In the genomic region with DNA sequence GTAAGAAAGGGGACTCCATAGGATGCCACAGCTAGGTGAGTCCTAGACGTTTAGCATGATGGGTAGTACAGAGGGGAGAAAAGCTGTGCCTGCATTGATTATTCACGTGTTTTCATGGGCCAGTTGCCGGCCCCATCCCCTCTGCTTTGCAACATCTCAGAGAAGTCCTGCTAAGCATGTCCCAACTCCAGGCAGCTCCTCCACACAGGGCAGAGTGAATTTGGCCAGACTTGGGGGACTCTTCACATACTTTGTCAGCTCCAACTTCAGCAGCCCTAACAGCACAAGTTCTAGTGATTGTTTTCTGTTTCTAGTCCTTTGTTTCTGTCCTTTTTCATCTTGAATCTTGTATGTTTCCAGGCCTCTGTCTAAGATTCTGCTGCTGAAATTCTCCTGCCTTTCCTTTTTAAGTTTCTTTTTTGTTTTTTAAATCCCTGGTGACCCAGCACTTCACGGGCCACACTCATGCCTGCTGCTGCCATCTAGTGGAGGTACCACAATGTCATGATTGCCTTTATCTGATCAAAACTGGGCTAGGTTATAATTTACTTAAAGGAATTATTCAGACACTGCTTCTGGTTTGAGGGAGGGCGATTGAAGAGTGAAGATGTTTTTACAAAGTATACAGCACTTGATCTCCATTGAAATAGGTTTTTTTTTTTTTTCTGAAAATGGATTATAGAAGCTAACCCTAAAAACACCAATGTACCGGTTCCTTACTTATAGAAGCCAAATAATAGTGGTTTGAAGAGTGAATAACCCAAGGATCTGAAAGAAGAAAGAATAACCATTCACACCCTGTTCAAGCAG, we compare ENCODE assay signal across 8 cellular contexts.
DNase-seq lines count a peak whose midpoint lies in the region; ATAC-seq and TF ChIP-seq lines count a peak whose summit lies in the region.

No MANE protein-coding gene starts in this region.

- no peaks in the 10 kb centered on the region for H3K27me3 ChIP-seq in heart right ventricle

- TF ChIP-seq CTCF in heart right ventricle (IDR thresholded peaks at IDR 0.05) = peak; percentile 61 to 81 (median 75)

- no peaks in the 10 kb centered on the region for H3K36me3 ChIP-seq in heart right ventricle

- H3K4me1 ChIP-seq in heart right ventricle = peaks cover 0 to 52% (median 20%) of the 10 kb centered on the region in 9 donors

- H3K9me3 Mint-ChIP-seq in activated naive CD4-positive, alpha-beta T cell treated with anti-CD3 and anti-CD28 coated beads, Interleukin-2, amount 10 ng/mL, durations not matched to agents 7 days and 5 days = no peaks in the 10 kb centered on the region

- peak overlapping the region in 1 of 10 donors; percentile 8 for H3K4me3 ChIP-seq in heart right ventricle

- peak overlapping the region; percentile 19 to 87 (median 72) for H3K27ac ChIP-seq in heart right ventricle

- CTCF ChIA-PET in activated naive CD4-positive, alpha-beta T cell treated with anti-CD3 and anti-CD28 coated beads, Interleukin-2, amount 10 ng/mL, durations not matched to agents 7 days and 5 days (lab: Charles Lee) = interaction anchor here (1.1 to 1.6 kb wide), 4 partner anchors 17 to 855 kb away, joined by 3 to 8 read pairs (median 4); no protein-coding TSS in a partner anchor

- WGBS in heart right ventricle, 2 donors = 57 to 61% methylated on average over 6 of the region's 6 CpGs

- H3K36me3 Mint-ChIP-seq in activated naive CD4-positive, alpha-beta T cell treated with anti-CD3 and anti-CD28 coated beads, Interleukin-2, amount 10 ng/mL, durations not matched to agents 7 days and 5 days = no peaks in the 10 kb centered on the region

- no peak overlapping the region for H3K27ac Mint-ChIP-seq in activated naive CD4-positive, alpha-beta T cell treated with anti-CD3 and anti-CD28 coated beads, Interleukin-2, amount 10 ng/mL, durations not matched to agents 7 days and 5 days

- no peaks in the 10 kb centered on the region for H3K27me3 Mint-ChIP-seq in activated naive CD4-positive, alpha-beta T cell treated with anti-CD3 and anti-CD28 coated beads, Interleukin-2, amount 10 ng/mL, durations not matched to agents 7 days and 5 days

- no peaks in the 10 kb centered on the region for H3K4me1 Mint-ChIP-seq in activated naive CD4-positive, alpha-beta T cell treated with anti-CD3 and anti-CD28 coated beads, Interleukin-2, amount 10 ng/mL, durations not matched to agents 7 days and 5 days

- intact Hi-C loops in heart right ventricle (cut with DNase I) = loop anchor here in 7 of 10 donors (2.0 to 10.0 kb wide), 10 partner anchors 34 to 542 kb away; partner anchors contain the start of gene PRKG1 (in 5 of the 7)

- H3K4me3 Mint-ChIP-seq in activated naive CD4-positive, alpha-beta T cell treated with anti-CD3 and anti-CD28 coated beads, Interleukin-2, amount 10 ng/mL, durations not matched to agents 7 days and 5 days = no peak overlapping the region

- peak; percentile 53 to 82 (median 66) for ATAC-seq in heart right ventricle

- DNase-seq in activated T-cell treated with anti-CD3 and anti-CD28 coated beads, Interleukin-2, amount 50 U/mL, for 48 hours = peak; percentile 28
- DNase-seq in activated T-cell treated with anti-CD3 and anti-CD28 coated beads for 4 hours = no peak
- DNase-seq in GOT3 (lab: John Stamatoyannopoulos, UW) = peak; percentile 6
- peak; percentile 53 for DNase-seq in M059J (ENCODE audit: low read depth)
- peak; percentile 39 for DNase-seq in activated naive CD4-positive, alpha-beta T cell treated with anti-CD3 and anti-CD28 coated beads, Interleukin-2, amount 10 ng/mL, durations not matched to agents 7 days and 5 days
- peak; percentile 24 to 75 for DNase-seq in heart right ventricle
- peak; percentile 52 for DNase-seq in retina
- no peak for DNase-seq in DMS79 (lab: John Stamatoyannopoulos, UW)

- no peaks in the 10 kb centered on the region for H3K9me3 ChIP-seq in heart right ventricle

Comparison
In these comparisons a context has a peak if more than half of its experiments do, and no peak if none do; other contexts are left out.
1. DNase-seq: peak in activated T-cell treated with anti-CD3 and anti-CD28 coated beads, Interleukin-2, amount 50 U/mL, for 48 hours (2 of 2), GOT3 (single experiment), M059J (single experiment), activated naive CD4-positive, alpha-beta T cell treated with anti-CD3 and anti-CD28 coated beads, Interleukin-2, amount 10 ng/mL, durations not matched to agents 7 days and 5 days (single experiment), heart right ventricle (2 of 2) and retina (single experiment); none in activated T-cell treated with anti-CD3 and anti-CD28 coated beads for 4 hours (single experiment) and DMS79 (single experiment).